Comparison of ENCODE assay signal across 13 cellular contexts in the genomic region with DNA sequence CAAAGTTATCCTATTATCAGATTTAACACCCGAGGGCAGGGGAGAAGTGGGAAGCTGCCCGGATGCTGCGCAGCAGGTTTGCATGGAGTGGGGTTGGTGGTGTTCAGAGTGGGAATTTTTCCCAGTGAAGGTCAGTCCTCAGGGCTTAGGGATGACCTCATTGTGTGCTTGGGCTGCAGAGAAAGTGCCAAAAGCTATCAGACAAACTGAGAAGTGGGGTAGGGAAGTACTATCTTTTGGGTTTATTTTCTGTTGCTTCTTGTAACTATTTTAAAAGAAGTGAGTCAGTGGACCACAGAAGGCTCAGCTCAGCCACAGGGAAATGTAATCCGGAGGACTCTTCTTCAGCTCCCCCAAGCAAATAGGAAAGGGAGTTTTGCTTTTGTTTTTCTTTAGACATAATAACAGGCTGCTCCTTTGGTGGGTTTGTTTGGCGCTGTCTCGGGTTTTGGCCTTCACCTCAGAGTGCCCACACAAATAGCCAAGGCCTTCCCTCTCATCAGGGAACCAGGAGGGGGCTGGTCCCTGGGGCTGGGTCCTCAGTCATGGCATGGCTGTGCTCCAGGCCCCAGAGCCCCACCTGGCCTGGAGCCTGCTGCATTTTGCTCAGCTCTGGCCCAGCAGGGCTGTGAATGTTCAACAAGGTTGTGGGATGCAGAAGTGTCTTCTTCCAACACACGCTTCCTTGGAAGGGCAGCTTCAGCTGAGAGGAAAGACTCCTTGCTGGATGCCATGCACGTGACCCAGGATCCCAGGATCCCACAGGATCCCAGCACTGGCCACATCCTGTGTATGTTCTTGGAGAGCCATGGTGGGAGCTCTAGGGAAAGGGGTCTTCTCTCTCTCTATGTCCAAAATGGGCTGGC. TPM values are rescaled to one million over a fixed set of nuclear protein-coding genes. Genes with fewer than 3 reads are reported as not detected.
A peak's percentile ranks its signal among the peaks of the same experiment; 100 is the strongest.
DNase-seq lines count a peak whose midpoint lies in the region; ATAC-seq and TF ChIP-seq lines count a peak whose summit lies in the region.
"Had no signal": no experiment of that assay in that cellular context is flagged by ENCODE, and none has a peak within 500 bp of the region (broad histone marks: within the 10 kb centered on the region; RNA-seq: fewer than 3 reads in every experiment).

No MANE protein-coding gene starts in this region.

- no peak overlapping the region for H3K4me3 ChIP-seq in uterus

- intact Hi-C loops in Right ventricle myocardium inferior (cut with DNase I) (no loop called here), cardiac septum (cut with DNase I) (no loop called here), uterus (cut with DNase I; ENCODE audit: low total_unique reads) (no loop called here)

- no peaks in the 10 kb centered on the region for H3K36me3 ChIP-seq in uterus

- no peaks in the 10 kb centered on the region for H3K9me3 ChIP-seq in uterus

- no peaks in the 10 kb centered on the region for H3K9me3 Mint-ChIP-seq in activated naive CD4-positive, alpha-beta T cell treated with anti-CD3 and anti-CD28 coated beads, Interleukin-2, amount 10 ng/mL, durations not matched to agents 7 days and 5 days

- peaks cover 13% of the 10 kb centered on the region for H3K27me3 Mint-ChIP-seq in activated naive CD4-positive, alpha-beta T cell treated with anti-CD3 and anti-CD28 coated beads, Interleukin-2, amount 10 ng/mL, durations not matched to agents 7 days and 5 days

- DNase-seq in Right ventricle myocardium inferior (ENCODE audit: missing footprints) (no peak), cardiac septum (ENCODE audit: low spot score) (no peak), iris pigment epithelial cell (ENCODE audit: low read depth) (peak; percentile 51), uterus (no peak)
- no peak for DNase-seq in activated naive CD4-positive, alpha-beta T cell treated with anti-CD3 and anti-CD28 coated beads, Interleukin-2, amount 10 ng/mL, durations not matched to agents 7 days and 5 days
- DNase-seq: NCI-H524 treated with DMSO at 0.1 percent for 48 hours; stimulated activated CD4-positive, alpha-beta T cell treated with anti-CD3 and anti-CD28 coated beads, Interleukin-12 subunit alpha, Interleukin-12 subunit beta, amount 100 ng/mL, for 4 hours had no signal

- no peaks in the 10 kb centered on the region for H3K36me3 Mint-ChIP-seq in activated naive CD4-positive, alpha-beta T cell treated with anti-CD3 and anti-CD28 coated beads, Interleukin-2, amount 10 ng/mL, durations not matched to agents 7 days and 5 days

- no peaks in the 10 kb centered on the region for H3K4me1 ChIP-seq in uterus

- no peak overlapping the region for H3K4me3 Mint-ChIP-seq in activated naive CD4-positive, alpha-beta T cell treated with anti-CD3 and anti-CD28 coated beads, Interleukin-2, amount 10 ng/mL, durations not matched to agents 7 days and 5 days

- no peak for TF ChIP-seq CTCF in uterus (IDR thresholded peaks at IDR 0.05)

- CTCF ChIA-PET in activated naive CD4-positive, alpha-beta T cell treated with anti-CD3 and anti-CD28 coated beads, Interleukin-2, amount 10 ng/mL, durations not matched to agents 7 days and 5 days (lab: Charles Lee): no interaction called here

- no peak for TF ChIP-seq POLR2A in uterus (IDR thresholded peaks at IDR 0.05)

- H3K27ac ChIP-seq in angular gyrus (ENCODE audit: low read depth, low read length) (peak overlapping the region; percentile 22), uterus (peak overlapping the region; percentile 44 to 84)
- H3K27ac ChIP-seq: C4-2B had no signal

- ATAC-seq in Right ventricle myocardium inferior: peak; percentile 79
- no peak for ATAC-seq in GM18498 (IDR thresholded peaks at IDR 0.05; ENCODE audit: unreplicated experiment)
- ATAC-seq in HG02798 (IDR thresholded peaks at IDR 0.05; ENCODE audit: poor library complexity, unreplicated experiment): no peak

- no peaks in the 10 kb centered on the region for H3K4me1 Mint-ChIP-seq in activated naive CD4-positive, alpha-beta T cell treated with anti-CD3 and anti-CD28 coated beads, Interleukin-2, amount 10 ng/mL, durations not matched to agents 7 days and 5 days

- no peaks in the 10 kb centered on the region for H3K27me3 ChIP-seq in uterus

- H3K27ac Mint-ChIP-seq in activated naive CD4-positive, alpha-beta T cell treated with anti-CD3 and anti-CD28 coated beads, Interleukin-2, amount 10 ng/mL, durations not matched to agents 7 days and 5 days: no peak overlapping the region

RNA-seq across cellular contexts. Expression of a gene that starts 5.4 kb away (rescaled TPM):
- total RNA-seq in Right ventricle myocardium inferior (not detected), cardiac septum (not detected), uterus (not detected)
- total RNA-seq: bronchial epithelial cell, temporal lobe had no signal

RNA-seq across cellular contexts. Expression of a gene that starts 23.9 kb away (rescaled TPM):
- 21.8 TPM for total RNA-seq in Right ventricle myocardium inferior
- total RNA-seq in cardiac septum: 24.4 TPM
- 10 to 100 TPM; 10.3 to 46.6 (median 19.3) TPM for total RNA-seq in uterus

RNA-seq across cellular contexts. Expression of a gene that starts 49.0 kb away (rescaled TPM):
- 27.9 TPM for total RNA-seq in Right ventricle myocardium inferior
- 16.6 TPM for total RNA-seq in cardiac septum
- total RNA-seq in uterus: 10 to 100 TPM in 3 of 4 donors, 1 to 10 TPM in 1; 8.5 to 38.9 (median 14.7) TPM
- total RNA-seq: bronchial epithelial cell had no signal
